ENCODE assay signal across 1 cellular context in the genomic region with DNA sequence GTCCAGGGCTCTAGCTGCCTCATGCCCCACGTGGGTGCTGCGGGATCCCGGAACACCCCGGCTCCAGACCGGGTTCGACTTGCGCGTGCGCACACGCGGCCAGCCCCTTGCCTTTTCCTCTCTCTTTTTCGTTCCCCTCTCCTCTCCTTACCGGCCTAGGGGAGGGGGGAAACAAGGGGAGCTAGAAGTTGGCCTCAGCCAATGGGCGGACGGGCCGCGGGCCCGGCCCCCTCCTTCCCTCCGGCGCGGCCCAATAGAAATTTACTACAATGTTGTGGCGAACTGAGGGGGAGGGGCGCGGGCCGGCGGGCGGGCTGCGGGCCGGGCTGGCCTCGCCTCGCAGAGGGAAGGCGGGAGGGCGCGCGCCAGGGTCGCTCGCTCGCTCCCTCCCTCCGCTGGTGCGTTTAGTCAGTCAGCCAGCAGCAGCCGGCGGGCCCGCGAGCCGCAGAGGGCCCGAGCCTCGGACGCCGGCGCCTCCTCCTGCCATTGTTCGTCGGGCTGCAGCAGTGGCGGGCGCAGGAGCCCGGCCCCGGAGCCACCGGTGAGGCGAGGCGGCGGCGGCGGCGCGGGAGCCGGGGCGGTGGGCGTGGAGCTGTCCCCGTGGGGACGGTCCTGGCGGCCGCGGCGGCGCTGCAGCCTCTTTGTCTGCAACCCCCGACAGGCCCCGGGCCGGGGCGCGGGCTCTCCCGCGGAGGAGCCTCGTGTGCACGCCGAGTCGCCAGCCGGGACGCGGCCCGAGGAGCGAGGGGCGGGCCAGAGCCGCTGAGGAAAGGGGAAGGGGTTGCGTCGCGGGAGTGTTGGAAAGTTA.
TF ChIP-seq lines count a peak whose summit lies in the region.

TSS of gene EPB41 (plus strand) at position 342 of the 808 bp plus-strand sequence. CDS start 72,869 bp downstream, outside the sequence.

TF ChIP-seq in HepG2, 621 proteins besides CTCF, POLR2A, EP300 and RAD21 (continued from another document and continues in another):
- TF ChIP-seq, protein P1, sequence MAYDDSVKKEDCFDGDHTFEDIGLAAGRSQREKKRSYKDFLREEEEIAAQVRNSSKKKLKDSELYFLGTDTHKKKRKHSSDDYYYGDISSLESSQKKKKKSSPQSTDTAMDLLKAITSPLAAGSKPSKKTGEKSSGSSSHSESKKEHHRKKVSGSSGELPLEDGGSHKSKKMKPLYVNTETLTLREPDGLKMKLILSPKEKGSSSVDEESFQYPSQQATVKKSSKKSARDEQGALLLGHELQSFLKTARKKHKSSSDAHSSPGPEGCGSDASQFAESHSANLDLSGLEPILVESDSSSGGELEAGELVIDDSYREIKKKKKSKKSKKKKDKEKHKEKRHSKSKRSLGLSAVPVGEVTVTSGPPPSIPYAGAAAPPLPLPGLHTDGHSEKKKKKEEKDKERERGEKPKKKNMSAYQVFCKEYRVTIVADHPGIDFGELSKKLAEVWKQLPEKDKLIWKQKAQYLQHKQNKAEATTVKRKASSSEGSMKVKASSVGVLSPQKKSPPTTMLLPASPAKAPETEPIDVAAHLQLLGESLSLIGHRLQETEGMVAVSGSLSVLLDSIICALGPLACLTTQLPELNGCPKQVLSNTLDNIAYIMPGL (CRISPR knock-in tag; IDR thresholded peaks at IDR 0.05; ENCODE audit: borderline replicate concordance in 1 of 2, low read depth in 1 of 2), result peak in 1 of 2 experiments; percentile 33; a peak in 2 of 4 replicates
- TF ChIP-seq GATAD2A (CRISPR knock-in tag; IDR thresholded peaks at IDR 0.05) (0 out of 2 replicates have a peak, but pooled peaks have one; percentile 38), BRD4 (CRISPR knock-in tag; IDR thresholded peaks at IDR 0.05) (no peak), CERS6 (CRISPR knock-in tag; IDR thresholded peaks at IDR 0.05) (no peak), GPN1 (CRISPR knock-in tag; IDR thresholded peaks at IDR 0.05; ENCODE audit: borderline replicate concordance) (no peak), SMAD9 (CRISPR knock-in tag; IDR thresholded peaks at IDR 0.05) (no peak), ZNF75D (CRISPR knock-in tag; IDR thresholded peaks at IDR 0.05; ENCODE audit: borderline replicate concordance) (no peak), MXD3 (CRISPR knock-in tag; IDR thresholded peaks at IDR 0.05) (peak; percentile 74; the same call in 1 of the 2 replicates), NBN (conservative IDR thresholded peaks at IDR 0.05) (no peak), NR0B2 (CRISPR knock-in tag; IDR thresholded peaks at IDR 0.05) (0 out of 2 replicates have a peak, but pooled peaks have one; percentile 22), HNRNPLL (IDR thresholded peaks at IDR 0.05; ENCODE audit: low read depth, low read length, poor library complexity, severe bottlenecking) (peak; percentile 47), KAT8 (CRISPR knock-in tag; IDR thresholded peaks at IDR 0.05) (no peak; the same call in 1 of the 2 replicates), ZNF17 (CRISPR knock-in tag; IDR thresholded peaks at IDR 0.05) (no peak), ZNF850 (CRISPR knock-in tag; conservative IDR thresholded peaks at IDR 0.05) (no peak), ZSCAN31 (CRISPR knock-in tag; IDR thresholded peaks at IDR 0.05; ENCODE audit: low read depth) (no peak), NKX3-1 (CRISPR knock-in tag; IDR thresholded peaks at IDR 0.05) (peak; percentile 58; the same call in 1 of the 2 replicates), UBTF (CRISPR knock-in tag; IDR thresholded peaks at IDR 0.05) (peak; percentile 71; the same call in 1 of the 2 replicates), JDP2 (CRISPR knock-in tag; IDR thresholded peaks at IDR 0.05; ENCODE audit: borderline replicate concordance) (no peak), PHF8 (CRISPR knock-in tag; IDR thresholded peaks at IDR 0.05) (peak; percentile 58), NCOR1 (IDR thresholded peaks at IDR 0.05; ENCODE audit: borderline replicate concordance, low read length) (no peak), ZNF879 (CRISPR knock-in tag; IDR thresholded peaks at IDR 0.05) (0 out of 2 replicates have a peak, but pooled peaks have one; percentile 28), TCF7 (IDR thresholded peaks at IDR 0.05; ENCODE audit: low read depth) (no peak), PPARG (CRISPR knock-in tag; conservative IDR thresholded peaks at IDR 0.05) (0 out of 2 replicates have a peak, but pooled peaks have one; percentile 32), ZNF816 (CRISPR knock-in tag; IDR thresholded peaks at IDR 0.05; ENCODE audit: borderline replicate concordance) (no peak), SRSF9 (IDR thresholded peaks at IDR 0.05; ENCODE audit: borderline replicate concordance, insufficient read depth, low read depth, low read length, poor library complexity, severe bottlenecking) (no peak), ZNF264 (CRISPR knock-in tag; IDR thresholded peaks at IDR 0.05) (0 out of 2 replicates have a peak, but pooled peaks have one; percentile 11), ZNF10 (CRISPR knock-in tag; IDR thresholded peaks at IDR 0.05; ENCODE audit: borderline replicate concordance, low read depth) (no peak), FOXC1 (CRISPR knock-in tag; IDR thresholded peaks at IDR 0.05; ENCODE audit: borderline replicate concordance) (no peak), PHF20 (CRISPR knock-in tag; IDR thresholded peaks at IDR 0.05) (no peak; the same call in 1 of the 2 replicates), ZFP41 (CRISPR knock-in tag; IDR thresholded peaks at IDR 0.05; ENCODE audit: borderline replicate concordance) (no peak), HNF4G (IDR thresholded peaks at IDR 0.05; ENCODE audit: borderline replicate concordance, low read depth, low read length) (peak; percentile 11; the same call in 1 of the 2 replicates), HNF4G (CRISPR knock-in tag; IDR thresholded peaks at IDR 0.05; ENCODE audit: borderline replicate concordance, low read depth) (no peak), XRCC5 (optimal IDR thresholded peaks at IDR 0.05; ENCODE audit: low read length) (peak; percentile 49), GATA4 (IDR thresholded peaks at IDR 0.05; ENCODE audit: borderline replicate concordance, low read depth) (0 out of 2 replicates have a peak, but pooled peaks have one; percentile 42), TMF1 (CRISPR knock-in tag; IDR thresholded peaks at IDR 0.05; ENCODE audit: low read depth) (peak; percentile 93; the same call in 1 of the 2 replicates), ZNF709 (CRISPR knock-in tag; IDR thresholded peaks at IDR 0.05) (0 out of 2 replicates have a peak, but pooled peaks have one; percentile 60), ZNF672 (CRISPR knock-in tag; IDR thresholded peaks at IDR 0.05) (no peak)
- TF ChIP-seq, protein P2, sequence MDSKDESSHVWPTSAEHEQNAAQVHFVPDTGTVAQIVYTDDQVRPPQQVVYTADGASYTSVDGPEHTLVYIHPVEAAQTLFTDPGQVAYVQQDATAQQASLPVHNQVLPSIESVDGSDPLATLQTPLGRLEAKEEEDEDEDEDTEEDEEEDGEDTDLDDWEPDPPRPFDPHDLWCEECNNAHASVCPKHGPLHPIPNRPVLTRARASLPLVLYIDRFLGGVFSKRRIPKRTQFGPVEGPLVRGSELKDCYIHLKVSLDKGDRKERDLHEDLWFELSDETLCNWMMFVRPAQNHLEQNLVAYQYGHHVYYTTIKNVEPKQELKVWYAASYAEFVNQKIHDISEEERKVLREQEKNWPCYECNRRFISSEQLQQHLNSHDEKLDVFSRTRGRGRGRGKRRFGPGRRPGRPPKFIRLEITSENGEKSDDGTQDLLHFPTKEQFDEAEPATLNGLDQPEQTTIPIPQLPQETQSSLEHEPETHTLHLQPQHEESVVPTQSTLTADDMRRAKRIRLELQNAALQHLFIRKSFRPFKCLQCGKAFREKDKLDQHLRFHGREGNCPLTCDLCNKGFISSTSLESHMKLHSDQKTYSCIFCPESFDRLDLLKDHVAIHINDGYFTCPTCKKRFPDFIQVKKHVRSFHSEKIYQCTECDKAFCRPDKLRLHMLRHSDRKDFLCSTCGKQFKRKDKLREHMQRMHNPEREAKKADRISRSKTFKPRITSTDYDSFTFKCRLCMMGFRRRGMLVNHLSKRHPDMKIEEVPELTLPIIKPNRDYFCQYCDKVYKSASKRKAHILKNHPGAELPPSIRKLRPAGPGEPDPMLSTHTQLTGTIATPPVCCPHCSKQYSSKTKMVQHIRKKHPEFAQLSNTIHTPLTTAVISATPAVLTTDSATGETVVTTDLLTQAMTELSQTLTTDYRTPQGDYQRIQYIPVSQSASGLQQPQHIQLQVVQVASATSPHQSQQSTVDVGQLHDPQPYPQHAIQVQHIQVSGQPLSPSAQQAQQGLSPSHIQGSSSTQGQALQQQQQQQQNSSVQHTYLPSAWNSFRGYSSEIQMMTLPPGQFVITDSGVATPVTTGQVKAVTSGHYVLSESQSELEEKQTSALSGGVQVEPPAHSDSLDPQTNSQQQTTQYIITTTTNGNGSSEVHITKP (CRISPR knock-in tag; IDR thresholded peaks at IDR 0.05; ENCODE audit: low read depth), result no peak
- TF ChIP-seq, protein P3, sequence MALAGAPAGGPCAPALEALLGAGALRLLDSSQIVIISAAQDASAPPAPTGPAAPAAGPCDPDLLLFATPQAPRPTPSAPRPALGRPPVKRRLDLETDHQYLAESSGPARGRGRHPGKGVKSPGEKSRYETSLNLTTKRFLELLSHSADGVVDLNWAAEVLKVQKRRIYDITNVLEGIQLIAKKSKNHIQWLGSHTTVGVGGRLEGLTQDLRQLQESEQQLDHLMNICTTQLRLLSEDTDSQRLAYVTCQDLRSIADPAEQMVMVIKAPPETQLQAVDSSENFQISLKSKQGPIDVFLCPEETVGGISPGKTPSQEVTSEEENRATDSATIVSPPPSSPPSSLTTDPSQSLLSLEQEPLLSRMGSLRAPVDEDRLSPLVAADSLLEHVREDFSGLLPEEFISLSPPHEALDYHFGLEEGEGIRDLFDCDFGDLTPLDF (CRISPR knock-in tag; IDR thresholded peaks at IDR 0.05), result no peak
- TF ChIP-seq, protein P4, sequence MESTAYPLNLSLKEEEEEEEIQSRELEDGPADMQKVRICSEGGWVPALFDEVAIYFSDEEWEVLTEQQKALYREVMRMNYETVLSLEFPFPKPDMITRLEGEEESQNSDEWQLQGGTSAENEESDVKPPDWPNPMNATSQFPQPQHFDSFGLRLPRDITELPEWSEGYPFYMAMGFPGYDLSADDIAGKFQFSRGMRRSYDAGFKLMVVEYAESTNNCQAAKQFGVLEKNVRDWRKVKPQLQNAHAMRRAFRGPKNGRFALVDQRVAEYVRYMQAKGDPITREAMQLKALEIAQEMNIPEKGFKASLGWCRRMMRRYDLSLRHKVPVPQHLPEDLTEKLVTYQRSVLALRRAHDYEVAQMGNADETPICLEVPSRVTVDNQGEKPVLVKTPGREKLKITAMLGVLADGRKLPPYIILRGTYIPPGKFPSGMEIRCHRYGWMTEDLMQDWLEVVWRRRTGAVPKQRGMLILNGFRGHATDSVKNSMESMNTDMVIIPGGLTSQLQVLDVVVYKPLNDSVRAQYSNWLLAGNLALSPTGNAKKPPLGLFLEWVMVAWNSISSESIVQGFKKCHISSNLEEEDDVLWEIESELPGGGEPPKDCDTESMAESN (CRISPR knock-in tag; conservative IDR thresholded peaks at IDR 0.05), result peak; percentile 82
- TF ChIP-seq, protein P5, sequence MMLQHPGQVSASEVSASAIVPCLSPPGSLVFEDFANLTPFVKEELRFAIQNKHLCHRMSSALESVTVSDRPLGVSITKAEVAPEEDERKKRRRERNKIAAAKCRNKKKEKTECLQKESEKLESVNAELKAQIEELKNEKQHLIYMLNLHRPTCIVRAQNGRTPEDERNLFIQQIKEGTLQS (CRISPR knock-in tag; IDR thresholded peaks at IDR 0.05), result no peak
- TF ChIP-seq, protein P6, sequence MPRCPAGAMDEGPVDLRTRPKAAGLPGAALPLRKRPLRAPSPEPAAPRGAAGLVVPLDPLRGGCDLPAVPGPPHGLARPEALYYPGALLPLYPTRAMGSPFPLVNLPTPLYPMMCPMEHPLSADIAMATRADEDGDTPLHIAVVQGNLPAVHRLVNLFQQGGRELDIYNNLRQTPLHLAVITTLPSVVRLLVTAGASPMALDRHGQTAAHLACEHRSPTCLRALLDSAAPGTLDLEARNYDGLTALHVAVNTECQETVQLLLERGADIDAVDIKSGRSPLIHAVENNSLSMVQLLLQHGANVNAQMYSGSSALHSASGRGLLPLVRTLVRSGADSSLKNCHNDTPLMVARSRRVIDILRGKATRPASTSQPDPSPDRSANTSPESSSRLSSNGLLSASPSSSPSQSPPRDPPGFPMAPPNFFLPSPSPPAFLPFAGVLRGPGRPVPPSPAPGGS (CRISPR knock-in tag; IDR thresholded peaks at IDR 0.05), result peak; percentile 35; the same call in 1 of the 2 replicates
- TF ChIP-seq, protein P7, sequence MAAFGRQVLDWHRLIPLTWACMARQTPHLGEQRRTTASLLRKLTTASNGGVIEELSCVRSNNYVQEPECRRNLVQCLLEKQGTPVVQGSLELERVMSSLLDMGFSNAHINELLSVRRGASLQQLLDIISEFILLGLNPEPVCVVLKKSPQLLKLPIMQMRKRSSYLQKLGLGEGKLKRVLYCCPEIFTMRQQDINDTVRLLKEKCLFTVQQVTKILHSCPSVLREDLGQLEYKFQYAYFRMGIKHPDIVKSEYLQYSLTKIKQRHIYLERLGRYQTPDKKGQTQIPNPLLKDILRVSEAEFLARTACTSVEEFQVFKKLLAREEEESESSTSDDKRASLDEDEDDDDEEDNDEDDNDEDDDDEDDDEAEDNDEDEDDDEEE (CRISPR knock-in tag; IDR thresholded peaks at IDR 0.05), result 0 out of 2 replicates have a peak, but pooled peaks have one; percentile 77
